ENCODE assay signal across 20 cellular contexts in genomic region chr7:159094030-159094740, GRCh38. TPM values are rescaled to one million over a fixed set of nuclear protein-coding genes. Genes with fewer than 3 reads are reported as not detected.
DNase-seq lines count a peak whose midpoint lies in the region; ATAC-seq, FAIRE-seq and TF ChIP-seq lines count a peak whose summit lies in the region.
"Had no signal": no experiment of that assay in that cellular context is flagged by ENCODE, and none has a peak within 500 bp of the region (broad histone marks: within the 10 kb centered on the region; RNA-seq: fewer than 3 reads in every experiment).

No MANE protein-coding gene starts in this region.

- WGBS in endodermal cell (ENCODE audit: insufficient coverage in 1 of 2, insufficient read length in 1 of 2), 2 experiments = 86% methylated on average over 16 of the region's 16 CpGs

- H3K9ac ChIP-seq in endodermal cell (ENCODE audit: extremely low read depth, low read length, poor library complexity, severe bottlenecking) (no peak overlapping the region), skeletal muscle tissue (ENCODE audit: low read depth in 1 of 3, low read length in 3 of 3) (peak overlapping the region in 2 of 3 donors; percentile 68 to 88)

- CTCF ChIA-PET in activated CD4-positive, alpha-beta T cell treated with anti-CD3 and anti-CD28 coated beads for 36 hours (lab: Charles Lee) = no interaction called here

- intact Hi-C loops in activated CD4-positive, alpha-beta T cell treated with anti-CD3 and anti-CD28 coated beads for 36 hours (cut with DNase I, micrococcal nuclease) = no loop called here

- H3K4me3 Mint-ChIP-seq in activated CD4-positive, alpha-beta T cell treated with anti-CD3 and anti-CD28 coated beads for 36 hours = no peak overlapping the region
- H3K4me3 Mint-ChIP-seq in endodermal cell = no peak overlapping the region

- no peaks in the 10 kb centered on the region for H3K27me3 Mint-ChIP-seq in activated CD4-positive, alpha-beta T cell treated with anti-CD3 and anti-CD28 coated beads for 36 hours
- H3K27me3 Mint-ChIP-seq in endodermal cell (ENCODE audit: insufficient read depth) = no peaks in the 10 kb centered on the region

- H3K4me1 Mint-ChIP-seq in activated CD4-positive, alpha-beta T cell treated with anti-CD3 and anti-CD28 coated beads for 36 hours = peaks cover 9% of the 10 kb centered on the region
- peaks cover 4% of the 10 kb centered on the region for H3K4me1 Mint-ChIP-seq in endodermal cell

- H3K27me3 ChIP-seq in endodermal cell (ENCODE audit: control insufficient read depth, insufficient read depth, low read length, poor library complexity, severe bottlenecking) (no peaks in the 10 kb centered on the region), skeletal muscle tissue (ENCODE audit: control insufficient read depth in 3 of 3, insufficient read depth in 3 of 3, low read length in 3 of 3) (no peaks in the 10 kb centered on the region)
- H3K27me3 ChIP-seq: esophagus squamous epithelium had no signal

- H3K9me3 Mint-ChIP-seq in activated CD4-positive, alpha-beta T cell treated with anti-CD3 and anti-CD28 coated beads for 36 hours (ENCODE audit: low read depth) = no peaks in the 10 kb centered on the region
- H3K9me3 Mint-ChIP-seq in endodermal cell = peaks cover 6% of the 10 kb centered on the region

- H3K4me1 ChIP-seq in endodermal cell (ENCODE audit: control insufficient read depth, insufficient read depth, low read length) (no peaks in the 10 kb centered on the region), skeletal muscle tissue (ENCODE audit: control insufficient read depth in 3 of 3, insufficient read depth in 3 of 3, low read length in 3 of 3) (peaks cover 47 to 51% (median 49%) of the 10 kb centered on the region in 3 donors)
- H3K4me1 ChIP-seq: suprapubic skin had no signal

- H3K36me3 ChIP-seq in endodermal cell (ENCODE audit: control insufficient read depth, insufficient read depth, low read length) = no peaks in the 10 kb centered on the region
- H3K36me3 ChIP-seq in skeletal muscle tissue (ENCODE audit: control insufficient read depth in 3 of 3, insufficient read depth in 3 of 3, low read length in 3 of 3) = no peaks in the 10 kb centered on the region
- H3K36me3 ChIP-seq: esophagus squamous epithelium, suprapubic skin had no signal

- no peak for TF ChIP-seq CTCF in endodermal cell (conservative IDR thresholded peaks at IDR 0.05)

- POLR2A ChIA-PET in activated CD4-positive, alpha-beta T cell treated with anti-CD3 and anti-CD28 coated beads for 36 hours (lab: Charles Lee) = no interaction called here

- H3K9me3 ChIP-seq in endodermal cell (ENCODE audit: control insufficient read depth, low read length) (peaks cover 6% of the 10 kb centered on the region), skeletal muscle tissue (ENCODE audit: control insufficient read depth in 3 of 3, low read length in 3 of 3) (no peaks in the 10 kb centered on the region)
- H3K9me3 ChIP-seq: esophagus squamous epithelium, suprapubic skin had no signal

- H3K27ac ChIP-seq in endodermal cell (ENCODE audit: low read depth, low read length) = no peak overlapping the region
- H3K27ac ChIP-seq in skeletal muscle tissue (ENCODE audit: low read depth, low read length) = peak overlapping the region; percentile 100
- H3K27ac ChIP-seq: RWPE1, suprapubic skin had no signal

- peak; percentile 74 for ATAC-seq in activated CD4-positive, alpha-beta T cell treated with anti-CD3 and anti-CD28 coated beads for 36 hours
- ATAC-seq: left colon had no signal

- no peak overlapping the region for H3K4me3 ChIP-seq in endodermal cell (ENCODE audit: low read length)
- peak overlapping the region in 2 of 3 donors; percentile 19 to 60 for H3K4me3 ChIP-seq in skeletal muscle tissue (ENCODE audit: low read length in 3 of 3)
- H3K4me3 ChIP-seq: esophagus squamous epithelium, suprapubic skin had no signal

- H3K27ac Mint-ChIP-seq in activated CD4-positive, alpha-beta T cell treated with anti-CD3 and anti-CD28 coated beads for 36 hours = no peak overlapping the region
- no peak overlapping the region for H3K27ac Mint-ChIP-seq in endodermal cell

- H3K36me3 Mint-ChIP-seq in activated CD4-positive, alpha-beta T cell treated with anti-CD3 and anti-CD28 coated beads for 36 hours (ENCODE audit: low read depth) = no peaks in the 10 kb centered on the region
- no peaks in the 10 kb centered on the region for H3K36me3 Mint-ChIP-seq in endodermal cell (ENCODE audit: low read depth)

- peak; percentile 23 for DNase-seq in activated CD4-positive, alpha-beta T cell treated with anti-CD3 and anti-CD28 coated beads for 36 hours
- DNase-seq in activated CD4-positive, alpha-beta T cell treated with anti-CD3 and anti-CD28 coated beads for 48 hours = no peak
- peak; percentile 30 for DNase-seq in NCI-H2081 treated with DMSO at 0.1 percent for 48 hours (lab: John Stamatoyannopoulos, UW)
- DNase-seq in endodermal cell = peak; percentile 28
- no peak for DNase-seq in HCEC 1CT
- DNase-seq in RCC 7860 (ENCODE audit: low spot score) = no peak
- no peak for DNase-seq in MV-4-11 (lab: John Stamatoyannopoulos, UW)
- DNase-seq: dermis blood vessel endothelial cell, esophagus squamous epithelium, hippocampal formation, KBM-7, left colon, NCI-H1105 treated with DMSO at 0.1 percent for 48 hours, NCI-H510A treated with DMSO at 0.1 percent for 48 hours had no signal

- FAIRE-seq in RCC 7860 (lab: Jason Lieb, UNC) = no peak
- FAIRE-seq: astrocyte had no signal

RNA-seq across cellular contexts. Expression of gene VIPR2, which starts 50.5 kb away (rescaled TPM):
- under 1 TPM; 0.42 to 0.50 TPM for total RNA-seq in activated CD4-positive, alpha-beta T cell treated with anti-CD3 and anti-CD28 coated beads for 36 hours
- 1 to 10 TPM in 1 of 2 donors, under 1 TPM in 1; 0.64 to 1.8 TPM for total RNA-seq in endodermal cell
- polyA plus RNA-seq in endodermal cell (2013, experiment 1 of 2) = 0.57 TPM
- 0.41 TPM for polyA plus RNA-seq in endodermal cell (2013, experiment 2 of 2)
- total RNA-seq in skeletal muscle tissue = 6.3 TPM
- total RNA-seq: dermis blood vessel endothelial cell, myocyte had no signal
- polyA plus RNA-seq: AG04450 had no signal

Comparison
In these comparisons a context has a peak if more than half of its experiments do, and no peak if none do; other contexts are left out.
1. DNase-seq: peak in activated CD4-positive, alpha-beta T cell treated with anti-CD3 and anti-CD28 coated beads for 36 hours (single experiment), NCI-H2081 treated with DMSO at 0.1 percent for 48 hours (single experiment) and endodermal cell (single experiment); none in activated CD4-positive, alpha-beta T cell treated with anti-CD3 and anti-CD28 coated beads for 48 hours (single experiment), HCEC 1CT (single experiment), RCC 7860 (single experiment) and MV-4-11 (single experiment).